In the genomic region with DNA sequence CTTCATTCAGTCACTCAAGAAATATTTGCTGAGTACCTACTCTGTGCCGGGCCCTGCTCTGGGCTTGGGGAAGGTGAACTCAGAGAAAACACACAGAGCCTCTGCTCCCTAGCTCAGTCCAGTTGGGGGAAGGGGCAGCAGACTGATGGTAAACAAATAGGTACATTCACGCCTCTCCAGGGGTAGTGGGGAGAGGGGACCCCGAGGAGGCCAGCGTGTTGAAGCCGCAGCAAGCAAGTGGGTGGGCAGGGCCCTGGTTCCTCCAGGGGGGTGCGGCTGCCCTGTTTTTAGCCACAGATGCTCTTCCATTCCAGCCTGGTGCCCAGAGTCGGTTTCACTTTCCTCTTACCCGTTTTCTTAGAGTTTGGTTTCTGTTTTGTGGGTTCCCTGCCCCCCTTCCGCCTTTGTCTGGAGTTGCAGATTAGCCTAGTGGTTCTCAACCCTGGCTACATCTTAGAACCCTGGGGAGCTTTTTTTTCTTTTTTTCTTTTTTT, we compare ENCODE assay signal across 9 cellular contexts. TPM values are rescaled to one million over a fixed set of nuclear protein-coding genes. Genes with fewer than 3 reads are reported as not detected.
A peak's percentile ranks its signal among the peaks of the same experiment; 100 is the strongest.
DNase-seq lines count a peak whose midpoint lies in the region; ATAC-seq and TF ChIP-seq lines count a peak whose summit lies in the region.
"Had no signal": no experiment of that assay in that cellular context is flagged by ENCODE, and none has a peak within 500 bp of the region (broad histone marks: within the 10 kb centered on the region; RNA-seq: fewer than 3 reads in every experiment).

No MANE protein-coding gene starts in this region.

- TF ChIP-seq POLR2A in sigmoid colon (IDR thresholded peaks at IDR 0.05) = no peak

- H3K27ac Mint-ChIP-seq in memory B cell = peak overlapping the region; percentile 91

- no peak for TF ChIP-seq CTCF in left ventricle myocardium inferior (IDR thresholded peaks at IDR 0.05; ENCODE audit: borderline replicate concordance)
- no peak for TF ChIP-seq CTCF in sigmoid colon (IDR thresholded peaks at IDR 0.05)

- peak; percentile 45 for ATAC-seq in Right ventricle myocardium superior (ENCODE audit: poor library complexity)
- ATAC-seq in activated T-cell treated with anti-CD3 and anti-CD28 coated beads, Interleukin-2, amount 50 U/mL, for 4 hours = peak; percentile 93
- peak; percentile 99 for ATAC-seq in memory B cell (ENCODE audit: low read depth)

- H3K4me1 ChIP-seq in left ventricle myocardium inferior (no peaks in the 10 kb centered on the region), sigmoid colon (no peaks in the 10 kb centered on the region)

- no peak for TF ChIP-seq EP300 in sigmoid colon (IDR thresholded peaks at IDR 0.05)

- H3K4me3 ChIP-seq in left ventricle myocardium inferior (no peak overlapping the region), sigmoid colon (no peak overlapping the region)

- intact Hi-C loops in Right ventricle myocardium superior (cut with DNase I) = no loop called here
- intact Hi-C loops in left ventricle myocardium inferior (cut with micrococcal nuclease) = no loop called here
- intact Hi-C loops in sigmoid colon (cut with DNase I) = no loop called here

- H3K27me3 Mint-ChIP-seq in activated T-cell treated with anti-CD3 and anti-CD28 coated beads, Interleukin-2, amount 50 U/mL, for 4 hours (ENCODE audit: low read depth) = no peaks in the 10 kb centered on the region
- H3K27me3 Mint-ChIP-seq in memory B cell = no peaks in the 10 kb centered on the region

- peaks cover 33% of the 10 kb centered on the region for H3K4me1 Mint-ChIP-seq in activated T-cell treated with anti-CD3 and anti-CD28 coated beads, Interleukin-2, amount 50 U/mL, for 4 hours (ENCODE audit: low read depth)
- peaks cover 17% of the 10 kb centered on the region for H3K4me1 Mint-ChIP-seq in memory B cell

- peaks cover 5% of the 10 kb centered on the region for H3K36me3 ChIP-seq in left ventricle myocardium inferior
- peaks cover 0 to 6% (median under 1%) of the 10 kb centered on the region in 4 donors for H3K36me3 ChIP-seq in sigmoid colon

- DNase-seq in Right ventricle myocardium superior (no peak), left ventricle myocardium inferior (no peak), NOMO-1 (lab: John Stamatoyannopoulos, UW; ENCODE audit: unreplicated experiment in 2 of 2) (peak; percentile 66 to 88), memory B cell (ENCODE audit: low spot score in 2 of 2) (peak; percentile 47 to 58), substantia nigra (lab: John Stamatoyannopoulos, UW) (peak in 5 of 49 donors; percentile 15 to 35 (median 25)), sigmoid colon (no peak), NCI-H2081 treated with DMSO at 0.1 percent for 48 hours (lab: John Stamatoyannopoulos, UW) (no peak)
- peak; percentile 67 for DNase-seq in activated T-cell treated with anti-CD3 and anti-CD28 coated beads, Interleukin-2, amount 50 U/mL, for 4 hours

- no peaks in the 10 kb centered on the region for H3K9me3 Mint-ChIP-seq in activated T-cell treated with anti-CD3 and anti-CD28 coated beads, Interleukin-2, amount 50 U/mL, for 4 hours
- H3K9me3 Mint-ChIP-seq in memory B cell = no peaks in the 10 kb centered on the region

- WGBS in sigmoid colon, 2 donors = 26 to 55% methylated on average over 9 of the region's 9 CpGs

- H3K27ac ChIP-seq in left ventricle myocardium inferior (replicated peaks) (no peak overlapping the region), substantia nigra (ENCODE audit: low read depth, low read length, poor library complexity, severe bottlenecking) (peak overlapping the region; percentile 45), sigmoid colon (peak overlapping the region in 2 of 4 donors; percentile 17 to 34)

- H3K4me3 Mint-ChIP-seq in activated T-cell treated with anti-CD3 and anti-CD28 coated beads, Interleukin-2, amount 50 U/mL, for 4 hours = peak overlapping the region; percentile 49
- H3K4me3 Mint-ChIP-seq in memory B cell = peak overlapping the region; percentile 54

- H3K27me3 ChIP-seq in left ventricle myocardium inferior (ENCODE audit: low read depth) (no peaks in the 10 kb centered on the region), sigmoid colon (no peaks in the 10 kb centered on the region)

- H3K9me3 ChIP-seq in left ventricle myocardium inferior (replicated peaks) (no peaks in the 10 kb centered on the region), sigmoid colon (no peaks in the 10 kb centered on the region)

- H3K36me3 Mint-ChIP-seq in activated T-cell treated with anti-CD3 and anti-CD28 coated beads, Interleukin-2, amount 50 U/mL, for 4 hours (ENCODE audit: insufficient read depth) = peaks cover 2% of the 10 kb centered on the region
- peaks cover 1% of the 10 kb centered on the region for H3K36me3 Mint-ChIP-seq in memory B cell

RNA-seq across cellular contexts. Expression of a gene that starts 8.7 kb away (rescaled TPM):
- total RNA-seq in Right ventricle myocardium superior (81.9 TPM), left ventricle myocardium inferior (94.7 TPM), sigmoid colon (100 to 1,000 TPM in 1 of 4 donors, 10 to 100 TPM in 3; 58.9 to 115 (median 79.2) TPM)
- total RNA-seq in activated T-cell treated with anti-CD3 and anti-CD28 coated beads, Interleukin-2, amount 50 U/mL, for 4 hours = 100 to 1,000 TPM in 2 of 3 donors, 10 to 100 TPM in 1; 96.1 to 118 (median 106) TPM
- 10 to 100 TPM; 61.5 to 87.1 (median 77.5) TPM for polyA plus RNA-seq in sigmoid colon

RNA-seq across cellular contexts. Expression of a gene that starts 9.1 kb away (rescaled TPM):
- total RNA-seq in Right ventricle myocardium superior = 36.1 TPM
- total RNA-seq in left ventricle myocardium inferior = 37.3 TPM
- 10 to 100 TPM; 13.9 to 15.4 (median 14.0) TPM for total RNA-seq in activated T-cell treated with anti-CD3 and anti-CD28 coated beads, Interleukin-2, amount 50 U/mL, for 4 hours
- total RNA-seq in sigmoid colon = 10 to 100 TPM; 22.1 to 36.3 (median 23.9) TPM
- polyA plus RNA-seq in sigmoid colon = 10 to 100 TPM; 23.4 to 26.1 (median 24.0) TPM

RNA-seq across cellular contexts. Expression of a gene that starts 17.3 kb away (rescaled TPM):
- not detected for total RNA-seq in Right ventricle myocardium superior
- not detected for total RNA-seq in left ventricle myocardium inferior
- total RNA-seq in activated T-cell treated with anti-CD3 and anti-CD28 coated beads, Interleukin-2, amount 50 U/mL, for 4 hours = not detected
- under 1 TPM in 1 of 4 donors, not detected in 3; 0.49 TPM for total RNA-seq in sigmoid colon
- not detected for polyA plus RNA-seq in sigmoid colon
- polyA plus RNA-seq: AG04450 had no signal

RNA-seq across cellular contexts. Expression of a gene that starts 27.8 kb away (rescaled TPM):
- total RNA-seq in Right ventricle myocardium superior (0.70 TPM), left ventricle myocardium inferior (0.47 TPM), sigmoid colon (10 to 100 TPM in 1 of 4 donors, 1 to 10 TPM in 1, under 1 TPM in 1, not detected in 1; 0.36 to 12.4 (median 2.8) TPM)
- total RNA-seq in activated T-cell treated with anti-CD3 and anti-CD28 coated beads, Interleukin-2, amount 50 U/mL, for 4 hours = 10 to 100 TPM; 75.6 to 77.2 (median 76.9) TPM
- polyA plus RNA-seq in sigmoid colon = 1 to 10 TPM; 1.6 to 3.6 (median 2.9) TPM

RNA-seq across cellular contexts. Expression of a gene that starts 33.6 kb away (rescaled TPM):
- 24.5 TPM for total RNA-seq in Right ventricle myocardium superior
- 30.7 TPM for total RNA-seq in left ventricle myocardium inferior
- total RNA-seq in activated T-cell treated with anti-CD3 and anti-CD28 coated beads, Interleukin-2, amount 50 U/mL, for 4 hours = 100 to 1,000 TPM in 2 of 3 donors, 10 to 100 TPM in 1; 90.8 to 105 (median 100) TPM
- 10 to 100 TPM; 33.8 to 38.8 (median 37.0) TPM for total RNA-seq in sigmoid colon
- 10 to 100 TPM; 22.2 to 50.0 (median 26.4) TPM for polyA plus RNA-seq in sigmoid colon

Comparison
In these comparisons a context has a peak if more than half of its experiments do, and no peak if none do; other contexts are left out.
1. ATAC-seq: peak in every context shown above with its lines; median percentile 99 in memory B cell; 93 in activated T-cell treated with anti-CD3 and anti-CD28 coated beads, Interleukin-2, amount 50 U/mL, for 4 hours; 45 in Right ventricle myocardium superior.
2. DNase-seq: peak in NOMO-1 (2 of 2), activated T-cell treated with anti-CD3 and anti-CD28 coated beads, Interleukin-2, amount 50 U/mL, for 4 hours (single experiment) and memory B cell (2 of 2); none in Right ventricle myocardium superior (single experiment), left ventricle myocardium inferior (single experiment), sigmoid colon (single experiment) and NCI-H2081 treated with DMSO at 0.1 percent for 48 hours (single experiment).